In the genomic region with DNA sequence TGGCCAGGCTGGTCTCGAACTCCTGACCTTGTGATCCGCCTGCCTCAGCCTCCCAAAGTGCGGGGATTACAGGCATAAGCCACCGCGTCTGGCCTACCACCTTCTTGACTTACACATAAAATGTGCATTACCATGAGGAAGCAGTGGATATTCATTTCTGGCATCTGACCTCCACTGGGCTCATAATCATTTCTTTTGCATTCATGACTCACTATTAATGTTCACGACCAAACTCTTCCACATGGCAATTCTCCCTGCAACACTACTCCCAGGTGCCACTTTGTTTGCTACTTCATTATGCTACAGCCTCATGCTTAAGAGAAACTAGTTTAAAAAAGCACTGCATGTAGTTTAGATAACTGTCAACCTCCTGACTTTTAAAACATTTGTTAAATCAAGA, we compare ENCODE assay signal across 13 cellular contexts. TPM values are rescaled to one million over a fixed set of nuclear protein-coding genes. Genes with fewer than 3 reads are reported as not detected.
DNase-seq lines count a peak whose midpoint lies in the region; ATAC-seq, FAIRE-seq and TF ChIP-seq lines count a peak whose summit lies in the region.
"Had no signal": no experiment of that assay in that cellular context is flagged by ENCODE, and none has a peak within 500 bp of the region (broad histone marks: within the 10 kb centered on the region; RNA-seq: fewer than 3 reads in every experiment).

No MANE protein-coding gene starts in this region.

- DNase-seq in M059J (ENCODE audit: low read depth), result peak; percentile 27
- no peak for DNase-seq in K562 (ENCODE audit: extremely low read depth in 1 of 4, low spot score in 3 of 4)
- DNase-seq in glutamatergic neuron, result no peak
- DNase-seq in uterus, result no peak
- DNase-seq in T1000 (lab: John Stamatoyannopoulos, UW), result no peak
- DNase-seq: CD4-positive, CD25-positive, alpha-beta regulatory T cell; DMS53; H7 had no signal

- in situ Hi-C loops in K562 (cut with MboI), result no loop called here

- ATAC-seq in K562, result no peak
- no peak for ATAC-seq in HG03469 (IDR thresholded peaks at IDR 0.05; ENCODE audit: unreplicated experiment)
- no peak for ATAC-seq in HG03139 (IDR thresholded peaks at IDR 0.05; ENCODE audit: unreplicated experiment)
- ATAC-seq: GM23338 had no signal

- TF ChIP-seq CTCF in K562 (IDR thresholded peaks at IDR 0.05 in 2 of 3, conservative IDR thresholded peaks at IDR 0.05 in 1 of 3; ENCODE audit: insufficient read depth in 2 of 3, low read depth in 1 of 3, low read length in 3 of 3) (no peak), glutamatergic neuron (IDR thresholded peaks at IDR 0.05; ENCODE audit: partially characterized antibody, unreplicated experiment) (no peak), uterus (IDR thresholded peaks at IDR 0.05) (no peak)

- H3K27me3 ChIP-seq in K562 (ENCODE audit: control insufficient read depth in 2 of 2, insufficient read depth in 2 of 2, low read length in 2 of 2), result no peaks in the 10 kb centered on the region
- H3K27me3 ChIP-seq in uterus, result no peaks in the 10 kb centered on the region
- H3K27me3 ChIP-seq: BLaER1 had no signal

- H3K4me1 ChIP-seq in K562 (replicated peaks in 1 of 2; ENCODE audit: control insufficient read depth in 2 of 2, insufficient read depth in 2 of 2, low read length in 2 of 2) (peaks cover 0 to 6% of the 10 kb centered on the region in 2 experiments; a peak in 3 of 5 replicates), uterus (no peaks in the 10 kb centered on the region)
- H3K4me1 ChIP-seq: BLaER1 had no signal

- no peak overlapping the region for H3K4me2 ChIP-seq in K562 (ENCODE audit: insufficient read depth, low read length)
- H3K4me2 ChIP-seq: BLaER1, GM23338 had no signal

- no TSS peak for BruUV-seq in K562 (replicated peaks; lab: Mats Ljungman, UMichigan)

- no peak overlapping the region for H2AFZ ChIP-seq in K562 (ENCODE audit: low read depth, low read length)
- H2AFZ ChIP-seq: GM23338 had no signal

- H3K27ac ChIP-seq in K562 (ENCODE audit: extremely low read depth, low read depth, low read length), result no peak overlapping the region
- no peak overlapping the region for H3K27ac ChIP-seq in uterus
- H3K27ac ChIP-seq: BLaER1 had no signal

- H3K9me3 Mint-ChIP-seq in glutamatergic neuron (ENCODE audit: unreplicated experiment), result peaks cover 1% of the 10 kb centered on the region
- H3K9me3 Mint-ChIP-seq: CD4-positive, CD25-positive, alpha-beta regulatory T cell; GM23338; IgD-negative memory B cell had no signal

- intact Hi-C loops in K562 (cut with micrococcal nuclease), result no loop called here
- intact Hi-C loops in uterus (cut with DNase I; ENCODE audit: low total_unique reads), result no loop called here

- peak overlapping the region; percentile 62 for H3K27ac Mint-ChIP-seq in glutamatergic neuron (ENCODE audit: unreplicated experiment)
- H3K27ac Mint-ChIP-seq: CD4-positive, CD25-positive, alpha-beta regulatory T cell had no signal

- H3K9me3 ChIP-seq in K562 (replicated peaks; ENCODE audit: control insufficient read depth, insufficient read depth, low read depth, low read length), result no peaks in the 10 kb centered on the region
- H3K9me3 ChIP-seq in uterus, result no peaks in the 10 kb centered on the region
- H3K9me3 ChIP-seq: BLaER1 had no signal

- no peak for TF ChIP-seq RAD21 in K562 (CRISPR knock-in tag; conservative IDR thresholded peaks at IDR 0.05 in 1 of 2, IDR thresholded peaks at IDR 0.05 in 1 of 2)

- TF ChIP-seq EP300 in K562 (IDR thresholded peaks at IDR 0.05; ENCODE audit: low read length), result no peak

- no peak overlapping the region for H3K4me3 Mint-ChIP-seq in glutamatergic neuron (ENCODE audit: unreplicated experiment)
- H3K4me3 Mint-ChIP-seq: CD4-positive, CD25-positive, alpha-beta regulatory T cell; GM23338; IgD-negative memory B cell had no signal

- CTCF ChIA-PET in K562 (lab: Yijun Ruan, JAX; ENCODE audit: low intra/inter-chr PET ratio), result no interaction called here

- H3K79me2 ChIP-seq in K562 (ENCODE audit: control insufficient read depth, insufficient read depth, low read length), result no peaks in the 10 kb centered on the region

- no peaks in the 10 kb centered on the region for H3K9me1 ChIP-seq in K562 (ENCODE audit: control insufficient read depth, insufficient read depth, low read length)

- POLR2A ChIA-PET in K562 (lab: Yijun Ruan, JAX), result no interaction called here

- no peaks in the 10 kb centered on the region for H4K20me1 ChIP-seq in K562 (replicated peaks; ENCODE audit: control insufficient read depth, insufficient read depth, low read length)
- H4K20me1 ChIP-seq: BLaER1 had no signal

- no peaks in the 10 kb centered on the region for H3K36me3 ChIP-seq in K562 (ENCODE audit: control insufficient read depth, insufficient read depth, low read length)
- H3K36me3 ChIP-seq in uterus, result no peaks in the 10 kb centered on the region

- FAIRE-seq in K562 (lab: Jason Lieb, UNC), result peak; percentile 29

- TF ChIP-seq POLR2A in K562 (conservative IDR thresholded peaks at IDR 0.05) (no peak), uterus (IDR thresholded peaks at IDR 0.05) (no peak)

- H3K4me1 Mint-ChIP-seq in glutamatergic neuron (ENCODE audit: low read depth, unreplicated experiment), result peaks cover 2% of the 10 kb centered on the region

- H3K4me3 ChIP-seq in K562 (no peak overlapping the region), uterus (no peak overlapping the region)
- H3K4me3 ChIP-seq: BLaER1, GM23338 had no signal

- no peaks in the 10 kb centered on the region for H3K27me3 Mint-ChIP-seq in glutamatergic neuron (ENCODE audit: unreplicated experiment)
- H3K27me3 Mint-ChIP-seq: CD4-positive, CD25-positive, alpha-beta regulatory T cell; IgD-negative memory B cell had no signal

- H3K9ac ChIP-seq in K562 (ENCODE audit: insufficient read depth in 1 of 2, low read depth in 2 of 2, low read length in 2 of 2), result no peak overlapping the region
- H3K9ac ChIP-seq: BLaER1 had no signal

- 61% methylated on average over 6 of the region's 6 CpGs for WGBS in K562 (ENCODE audit: insufficient coverage, low coverage, missing lambda C conversion rate)

- peaks cover 2% of the 10 kb centered on the region for H3K36me3 Mint-ChIP-seq in glutamatergic neuron (ENCODE audit: unreplicated experiment)

TF ChIP-seq in K562, 482 proteins besides CTCF, POLR2A, EP300 and RAD21 (continues in another document):
- TF ChIP-seq, protein P1, sequence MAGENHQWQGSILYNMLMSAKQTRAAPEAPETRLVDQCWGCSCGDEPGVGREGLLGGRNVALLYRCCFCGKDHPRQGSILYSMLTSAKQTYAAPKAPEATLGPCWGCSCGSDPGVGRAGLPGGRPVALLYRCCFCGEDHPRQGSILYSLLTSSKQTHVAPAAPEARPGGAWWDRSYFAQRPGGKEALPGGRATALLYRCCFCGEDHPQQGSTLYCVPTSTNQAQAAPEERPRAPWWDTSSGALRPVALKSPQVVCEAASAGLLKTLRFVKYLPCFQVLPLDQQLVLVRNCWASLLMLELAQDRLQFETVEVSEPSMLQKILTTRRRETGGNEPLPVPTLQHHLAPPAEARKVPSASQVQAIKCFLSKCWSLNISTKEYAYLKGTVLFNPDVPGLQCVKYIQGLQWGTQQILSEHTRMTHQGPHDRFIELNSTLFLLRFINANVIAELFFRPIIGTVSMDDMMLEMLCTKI (IDR thresholded peaks at IDR 0.05; ENCODE audit: partially characterized antibody), result no peak
- TF ChIP-seq, protein P2, sequence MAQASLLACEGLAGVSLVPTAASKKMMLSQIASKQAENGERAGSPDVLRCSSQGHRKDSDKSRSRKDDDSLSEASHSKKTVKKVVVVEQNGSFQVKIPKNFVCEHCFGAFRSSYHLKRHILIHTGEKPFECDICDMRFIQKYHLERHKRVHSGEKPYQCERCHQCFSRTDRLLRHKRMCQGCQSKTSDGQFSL (CRISPR knock-in tag; IDR thresholded peaks at IDR 0.05), result no peak
- TF ChIP-seq, protein P2 (tag; IDR thresholded peaks at IDR 0.05), result no peak
- TF ChIP-seq ARNT (IDR thresholded peaks at IDR 0.05) (no peak), RFX7 (CRISPR knock-in tag; IDR thresholded peaks at IDR 0.05) (no peak), ZNF668 (CRISPR knock-in tag; IDR thresholded peaks at IDR 0.05) (no peak), ZBTB8A (IDR thresholded peaks at IDR 0.05; ENCODE audit: partially characterized antibody) (no peak), EWSR1 (IDR thresholded peaks at IDR 0.05; ENCODE audit: borderline replicate concordance, low read depth, partially characterized antibody) (no peak), ZEB2 (IDR thresholded peaks at IDR 0.05) (no peak), ZNF146 (CRISPR knock-in tag; IDR thresholded peaks at IDR 0.05; ENCODE audit: unreplicated experiment) (no peak)

RNA-seq across cellular contexts. Expression of a gene that starts 22.7 kb away (rescaled TPM):
- 0.05 TPM in 1 of 2 replicates, not detected in the other for total RNA-seq in M059J (2014; rRNA removed; shearing (Covaris generic))
- total RNA-seq in K562 (2011; cell fraction: chromatin; rRNA removed; ENCODE audit: low replicate concordance), result 0.84 and 1.1 TPM in 2 replicates
- total RNA-seq in K562 (2011; cell fraction: nucleolus; rRNA removed), result 0.50 and 1.1 TPM in 2 replicates
- total RNA-seq in K562 (2011; cell fraction: nucleoplasm; rRNA removed), result 1.0 and 1.6 TPM in 2 replicates
- total RNA-seq in K562 (2014; rRNA removed), result 0.08 and 0.23 TPM in 2 replicates
- total RNA-seq in K562 (2014; rRNA removed; fragmentation: Illumina TruSeq; extraction: Trizol), result 0.15 and 0.38 TPM in 2 replicates
- 0.33 and 0.41 TPM in 2 replicates for total RNA-seq in K562 (2015; rRNA removed; fragmentation: Illumina TruSeq; extraction: Trizol)
- 0.35 and 0.42 TPM in 2 replicates for total RNA-seq in K562 (2021)
- polyA plus RNA-seq in K562 (2011; rRNA removed), result 0.57 and 0.76 TPM in 2 replicates
- polyA plus RNA-seq in K562 (2011; cell fraction: cytosol; rRNA removed), result 0.19 and 0.72 TPM in 2 replicates
- 1.2 and 1.7 TPM in 2 replicates for polyA plus RNA-seq in K562 (2011; cell fraction: nucleus; rRNA removed)
- 0.26 and 0.27 TPM in 2 replicates for polyA plus RNA-seq in K562 (2012)
- 0.10 and 0.22 TPM in 2 replicates for polyA plus RNA-seq in K562 (2014; fragmentation: Illumina TruSeq; extraction: Trizol)
- polyA plus RNA-seq in K562 (2014; fragmentation: Nextera tagmentation; extraction: Ambion mirVana), result under 1 TPM; 0.04 to 0.20 TPM
- 0.12 and 0.35 TPM in 2 replicates for polyA plus RNA-seq in K562 (2014; rRNA removed)
- 1.9 and 4.0 TPM in 2 replicates for polyA minus RNA-seq in K562 (2011; rRNA and poly(A)+ RNA removed)
- polyA minus RNA-seq in K562 (2011; cell fraction: cytosol; rRNA and poly(A)+ RNA removed), result 1.3 and 1.7 TPM in 2 replicates
- 1.9 and 4.8 TPM in 2 replicates for polyA minus RNA-seq in K562 (2011; cell fraction: nucleus; rRNA and poly(A)+ RNA removed)
- 108 TPM for total RNA-seq in glutamatergic neuron (ENCODE audit: unreplicated experiment)
- 10 to 100 TPM in 2 of 4 donors, 1 to 10 TPM in 1, under 1 TPM in 1; 0.77 to 25.9 (median 12.2) TPM for total RNA-seq in uterus
